ENCODE assay signal across 24 cellular contexts in the genomic region with DNA sequence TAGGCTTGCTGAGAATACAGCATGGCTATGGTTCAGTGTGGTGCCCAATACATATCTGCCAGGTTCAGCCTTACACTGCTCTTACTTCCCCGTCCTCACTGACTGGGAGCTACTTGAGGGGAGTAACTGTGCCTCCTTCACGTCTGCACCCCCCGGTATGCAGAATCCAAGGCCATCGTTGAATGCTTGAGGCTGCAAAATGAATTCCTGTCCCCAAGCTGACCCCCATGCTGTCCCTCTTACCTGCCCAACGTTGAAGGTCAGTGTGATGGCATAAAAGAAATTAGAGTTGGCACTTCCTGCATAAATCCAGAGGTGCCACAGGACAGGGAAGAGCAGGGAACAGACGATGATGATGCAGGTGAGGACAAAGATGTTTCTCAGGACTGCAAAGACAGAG.
"Had no signal": no experiment of that assay in that cellular context is flagged by ENCODE, and none has a peak within 500 bp of the region (broad histone marks: within the 10 kb centered on the region; RNA-seq: fewer than 3 reads in every experiment).

No MANE protein-coding gene starts in this region.

- H3K36me3 ChIP-seq: pancreas, prostate gland, thyroid gland, transverse colon, upper lobe of right lung, uterus had no signal

- H3K9me3 ChIP-seq: heart left ventricle, left ventricle myocardium inferior, pancreas, prostate gland, stomach, testis, thyroid gland, transverse colon, upper lobe of right lung, uterus had no signal

- H3K9me3 Mint-ChIP-seq: naive thymus-derived CD8-positive, alpha-beta T cell; nephron had no signal

- DNase-seq: heart left ventricle; hypothalamus; left ventricle myocardium inferior; mesendoderm; naive thymus-derived CD8-positive, alpha-beta T cell; pancreas; retina; stimulated activated CD4-positive, alpha-beta T cell treated with anti-CD3 and anti-CD28 coated beads, Interleukin-12 subunit alpha, Interleukin-12 subunit beta, amount 100 ng/mL, for 4 hours; stimulated activated CD4-positive, alpha-beta T cell treated with anti-CD3 and anti-CD28 coated beads, Interleukin-15, amount 100 ng/mL, for 24 hours; stimulated activated CD4-positive, alpha-beta T cell treated with anti-CD3 and anti-CD28 coated beads, Interleukin-2, amount 100 ng/mL, for 24 hours; stimulated activated CD4-positive, alpha-beta T cell treated with anti-CD3 and anti-CD28 coated beads, Interleukin-4, amount 100 ng/mL, for 1 hour; stimulated activated naive CD4-positive, alpha-beta T cell; stomach; testis; thyroid gland; transverse colon; upper lobe of right lung; uterus had no signal

- H3K4me1 ChIP-seq: pancreas, prostate gland, upper lobe of right lung, uterus had no signal

- H3K27me3 ChIP-seq: heart left ventricle, pancreas, stomach, testis, thyroid gland, transverse colon, upper lobe of right lung, uterus had no signal

- H3K4me3 ChIP-seq: heart left ventricle, left ventricle myocardium inferior, lung, pancreas, prostate gland, skin epidermis, stomach, testis, thyroid gland, transverse colon, upper lobe of right lung, uterus had no signal

- H3K4me3 Mint-ChIP-seq: naive thymus-derived CD8-positive, alpha-beta T cell; nephron had no signal

- H3K27ac ChIP-seq: heart left ventricle, left ventricle myocardium inferior, pancreas, prostate gland, skin epidermis, stomach, testis, thyroid gland, transverse colon, upper lobe of right lung, uterus had no signal

- H3K27ac Mint-ChIP-seq: nephron had no signal

- ATAC-seq: heart left ventricle; naive thymus-derived CD8-positive, alpha-beta T cell; pancreas; right cardiac atrium; sciatic nerve; upper lobe of right lung had no signal
